Comparison of ENCODE assay signal across 17 cellular contexts in the genomic region with DNA sequence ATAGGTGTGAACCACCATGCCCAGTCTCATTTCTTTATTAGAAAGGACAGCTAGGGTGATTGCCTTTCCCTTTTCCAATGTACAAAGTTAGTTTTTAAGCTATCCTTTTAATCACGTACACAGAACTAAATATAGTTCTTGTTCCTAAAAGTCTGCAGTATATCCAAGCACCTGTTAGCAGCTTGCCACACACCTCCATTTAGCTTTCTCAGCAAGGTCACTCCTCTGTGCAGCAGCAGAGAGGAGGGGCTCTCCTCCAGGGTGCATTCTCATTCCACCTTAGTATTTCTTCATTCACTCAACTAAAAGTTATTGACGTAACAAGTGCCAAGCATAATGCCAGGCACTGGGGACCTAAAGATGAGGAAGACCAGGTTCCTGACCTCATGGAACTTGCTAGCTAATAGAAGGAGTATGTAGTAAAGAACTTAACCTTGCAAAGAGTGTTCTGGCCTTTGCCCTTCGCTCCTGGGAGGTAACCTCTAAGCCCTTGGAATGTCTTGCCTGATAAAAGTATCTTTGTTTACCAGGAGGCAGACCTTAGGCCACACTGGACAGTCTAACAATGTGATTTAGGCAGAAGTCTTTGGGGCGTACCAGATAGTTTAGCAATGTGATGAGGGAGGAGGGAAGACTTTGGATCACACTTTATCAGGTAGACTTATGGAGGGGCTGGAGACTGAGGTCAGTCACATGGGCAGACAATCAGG.
"Had no signal": no experiment of that assay in that cellular context is flagged by ENCODE, and none has a peak within 500 bp of the region (broad histone marks: within the 10 kb centered on the region; RNA-seq: fewer than 3 reads in every experiment).

No MANE protein-coding gene starts in this region.

- FAIRE-seq: astrocyte had no signal

- H3K27me3 ChIP-seq: adrenal gland, colonic mucosa, dorsolateral prefrontal cortex, heart left ventricle had no signal

- H3K4me3 ChIP-seq: adrenal gland, colonic mucosa, dorsolateral prefrontal cortex, heart left ventricle had no signal

- H3K9me3 ChIP-seq: adrenal gland, colonic mucosa, heart left ventricle had no signal

- DNase-seq: activated CD4-positive, alpha-beta T cell treated with anti-CD3 and anti-CD28 coated beads for 4 hours; activated CD4-positive, alpha-beta T cell treated with anti-CD3 and anti-CD28 coated beads, Interleukin-2, amount 50 U/mL, for 48 hours; activated CD4-positive, CD25-positive, alpha-beta regulatory T cell; activated CD8-positive, alpha-beta memory T cell treated with anti-CD3 and anti-CD28 coated beads, Interleukin-2, amount 50 U/mL, for 48 hours; activated naive CD4-positive, alpha-beta T cell; activated T-cell treated with anti-CD3 and anti-CD28 coated beads, Interleukin-2, amount 50 U/mL, for 4 hours; adrenal gland; colonic mucosa; dorsolateral prefrontal cortex; effector memory CD8-positive, alpha-beta T cell; heart left ventricle; naive B cell; stimulated activated CD4-positive, alpha-beta T cell treated with anti-CD3 and anti-CD28 coated beads, Interleukin-12 subunit alpha, Interleukin-12 subunit beta, amount 100 ng/mL, for 4 hours; stimulated activated CD4-positive, alpha-beta T cell treated with anti-CD3 and anti-CD28 coated beads, Interleukin-4, amount 100 ng/mL, for 4 hours; stimulated activated naive CD8-positive, alpha-beta T cell treated with anti-CD3 and anti-CD28 coated beads, Interleukin-15, Interleukin-2, amounts not matched to agents 100 U/mL and 50 U/mL, for 24 hours; T1000 had no signal

- H3K4me1 ChIP-seq: adrenal gland, colonic mucosa had no signal

- H3K36me3 ChIP-seq: colonic mucosa had no signal

- H3K27ac ChIP-seq: adrenal gland, colonic mucosa, dorsolateral prefrontal cortex, heart left ventricle had no signal
